In genomic region chr2:47771211-47771610, GRCh38 we compare ENCODE assay signal across 10 cellular contexts. TPM values are rescaled to one million over a fixed set of nuclear protein-coding genes. Genes with fewer than 3 reads are reported as not detected.
DNase-seq lines count a peak whose midpoint lies in the region; ATAC-seq, FAIRE-seq and TF ChIP-seq lines count a peak whose summit lies in the region.
"Had no signal": no experiment of that assay in that cellular context is flagged by ENCODE, and none has a peak within 500 bp of the region (broad histone marks: within the 10 kb centered on the region; RNA-seq: fewer than 3 reads in every experiment).

No MANE protein-coding gene starts in this region.

- no peak for FAIRE-seq in GM12892 (lab: Jason Lieb, UNC)

- no peak for TF ChIP-seq CTCF in BJ (IDR thresholded peaks at IDR 0.05; ENCODE audit: insufficient read depth, low read depth, low read length)
- TF ChIP-seq CTCF in kidney epithelial cell (IDR thresholded peaks at IDR 0.05; ENCODE audit: insufficient read depth, low read length, poor library complexity, severe bottlenecking): no peak
- no peak for TF ChIP-seq CTCF in GM10248 (IDR thresholded peaks at IDR 0.05; ENCODE audit: control extremely low read depth, extremely low read depth, low read depth, missing control alignments)

- CTCF ChIA-PET in BJ (lab: Yijun Ruan, JAX): interaction anchor here (0.5 to 0.9 kb wide), 2 partner anchors 9 to 1857 kb away, joined by 3 read pairs; no protein-coding TSS in a partner anchor
- CTCF ChIA-PET in GM10248 (lab: Yijun Ruan, JAX): interaction anchor here (0.7 to 7.1 kb wide), 6 partner anchors 9 to 447 kb away, joined by 3 to 70 read pairs (median 3); no protein-coding TSS in a partner anchor

- TF ChIP-seq POLR2A in GM12892 (IDR thresholded peaks at IDR 0.05; ENCODE audit: low read depth, low read length): no peak

- no peak for ATAC-seq in GM18867 (IDR thresholded peaks at IDR 0.05; ENCODE audit: unreplicated experiment)
- ATAC-seq in HG03045 (IDR thresholded peaks at IDR 0.05; ENCODE audit: unreplicated experiment): no peak
- ATAC-seq: mucosa of descending colon had no signal

- POLR2A ChIA-PET in BJ (lab: Charles Lee) (no interaction called here), GM10248 (lab: Yijun Ruan, JAX) (no interaction called here)

- H3K27me3 ChIP-seq in BJ (ENCODE audit: control insufficient read depth, insufficient read depth, low read length): no peaks in the 10 kb centered on the region
- H3K27me3 ChIP-seq in adipocyte (replicated peaks; ENCODE audit: control insufficient read depth, insufficient read depth, low read length): peaks cover 4% of the 10 kb centered on the region
- no peaks in the 10 kb centered on the region for H3K27me3 ChIP-seq in kidney epithelial cell (ENCODE audit: control insufficient read depth, insufficient read depth, low read length)

- peaks cover 12% of the 10 kb centered on the region for H3K9me3 ChIP-seq in adipocyte (ENCODE audit: control insufficient read depth, low read length)
- H3K9me3 ChIP-seq: mucosa of descending colon had no signal

- DNase-seq in BJ (ENCODE audit: low read depth): peak; percentile 71
- DNase-seq in HT-29 (ENCODE audit: low spot score): peak; percentile 3
- DNase-seq in adipocyte (ENCODE audit: low read depth): peak; percentile 63
- DNase-seq in kidney epithelial cell (ENCODE audit: low read depth): peak; percentile 97
- no peak for DNase-seq in GM10248 (ENCODE audit: extremely low spot score)
- DNase-seq in GM12892 (ENCODE audit: insufficient read length): no peak
- DNase-seq: MM.1S, mucosa of descending colon had no signal

- H3K9ac ChIP-seq in adipocyte (ENCODE audit: low read length): no peak overlapping the region

- H3K4me3 ChIP-seq in BJ (ENCODE audit: low read depth, low read length): no peak overlapping the region
- no peak overlapping the region for H3K4me3 ChIP-seq in adipocyte (ENCODE audit: low read length)
- H3K4me3 ChIP-seq in kidney epithelial cell (ENCODE audit: low read depth, low read length): no peak overlapping the region
- H3K4me3 ChIP-seq: mucosa of descending colon had no signal

- H3K36me3 ChIP-seq in BJ (ENCODE audit: control insufficient read depth, insufficient read depth, low read length): no peaks in the 10 kb centered on the region
- H3K36me3 ChIP-seq in adipocyte (ENCODE audit: control insufficient read depth, insufficient read depth, low read length, severe bottlenecking): no peaks in the 10 kb centered on the region
- H3K36me3 ChIP-seq in kidney epithelial cell (ENCODE audit: control insufficient read depth, insufficient read depth, low read length): no peaks in the 10 kb centered on the region

- H3K4me1 ChIP-seq in adipocyte (ENCODE audit: control insufficient read depth, insufficient read depth, low read length): peaks cover 10% of the 10 kb centered on the region

RNA-seq across cellular contexts. Expression of gene MSH6, which starts 11.7 kb away (rescaled TPM):
- 13.7 and 26.2 TPM in 2 replicates for polyA plus RNA-seq in BJ (2011; rRNA removed)
- 11.4 and 14.9 TPM in 2 replicates for polyA minus RNA-seq in BJ (2011; rRNA and poly(A)+ RNA removed)
- 40.3 and 44.4 TPM in 2 replicates for total RNA-seq in HT-29 (2014; rRNA removed; shearing (Covaris generic))
- 33.6 and 38.8 TPM in 2 replicates for total RNA-seq in kidney epithelial cell
- polyA plus RNA-seq in GM12892 (2012; ENCODE audit: missing spikeins): 47.3 TPM

Comparison
In these comparisons a context has a peak if more than half of its experiments do, and no peak if none do; other contexts are left out.
1. DNase-seq: peak in BJ (single experiment), HT-29 (single experiment), adipocyte (single experiment) and kidney epithelial cell (single experiment); none in GM10248 (single experiment) and GM12892 (single experiment).